Comparison of ENCODE assay signal across 2 cellular contexts in the genomic region with DNA sequence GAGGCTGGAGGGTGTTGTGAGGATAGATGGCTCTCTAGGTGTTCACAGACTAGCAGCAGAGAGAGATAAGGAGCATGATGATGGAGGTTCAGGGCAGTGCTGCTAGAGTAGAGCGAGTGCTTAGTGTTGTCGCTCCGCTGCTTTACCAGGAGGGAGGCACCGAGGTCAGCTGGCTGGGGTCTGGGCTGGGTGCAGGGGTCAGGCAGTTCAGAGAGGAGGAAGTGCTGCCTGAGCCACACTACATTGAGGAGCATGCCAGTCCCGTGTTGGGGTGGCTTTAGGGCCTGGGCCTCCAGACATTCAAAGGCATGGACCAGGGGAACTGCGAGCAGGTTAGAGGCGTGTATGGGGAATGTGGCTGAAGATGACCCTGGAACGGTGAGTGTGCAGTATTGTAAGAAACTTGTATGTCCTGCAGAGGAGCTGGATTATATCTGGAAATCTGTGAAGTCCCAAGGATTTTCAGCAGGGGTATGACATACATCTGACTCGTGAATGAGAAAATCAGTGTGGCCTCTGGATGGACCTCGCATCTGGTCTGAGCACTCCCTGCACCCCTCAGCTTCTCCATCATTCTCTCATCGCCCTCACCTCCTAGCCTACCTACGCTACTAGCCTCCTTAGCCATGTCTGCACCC.
TF ChIP-seq lines count a peak whose summit lies in the region.

No MANE protein-coding gene starts in this region.

TF ChIP-seq in SK-N-SH treated with all-trans-retinoic acid at 6 μM for 48 hours, 23 proteins besides CTCF, POLR2A, EP300 and RAD21 (continued from another document):
- TF ChIP-seq, protein P1, sequence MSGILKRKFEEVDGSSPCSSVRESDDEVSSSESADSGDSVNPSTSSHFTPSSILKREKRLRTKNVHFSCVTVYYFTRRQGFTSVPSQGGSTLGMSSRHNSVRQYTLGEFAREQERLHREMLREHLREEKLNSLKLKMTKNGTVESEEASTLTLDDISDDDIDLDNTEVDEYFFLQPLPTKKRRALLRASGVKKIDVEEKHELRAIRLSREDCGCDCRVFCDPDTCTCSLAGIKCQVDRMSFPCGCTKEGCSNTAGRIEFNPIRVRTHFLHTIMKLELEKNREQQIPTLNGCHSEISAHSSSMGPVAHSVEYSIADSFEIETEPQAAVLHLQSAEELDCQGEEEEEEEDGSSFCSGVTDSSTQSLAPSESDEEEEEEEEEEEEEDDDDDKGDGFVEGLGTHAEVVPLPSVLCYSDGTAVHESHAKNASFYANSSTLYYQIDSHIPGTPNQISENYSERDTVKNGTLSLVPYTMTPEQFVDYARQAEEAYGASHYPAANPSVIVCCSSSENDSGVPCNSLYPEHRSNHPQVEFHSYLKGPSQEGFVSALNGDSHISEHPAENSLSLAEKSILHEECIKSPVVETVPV (CRISPR knock-in tag; IDR thresholded peaks at IDR 0.05), result no peak
- no peak for TF ChIP-seq ZNF70 (CRISPR knock-in tag; IDR thresholded peaks at IDR 0.05)
- no peak for TF ChIP-seq SNAI2 (CRISPR knock-in tag; IDR thresholded peaks at IDR 0.05)
- TF ChIP-seq ZNF8 (CRISPR knock-in tag; IDR thresholded peaks at IDR 0.05), result no peak
- no peak for TF ChIP-seq PPARA (CRISPR knock-in tag; IDR thresholded peaks at IDR 0.05; ENCODE audit: borderline replicate concordance)
- TF ChIP-seq, protein P2, sequence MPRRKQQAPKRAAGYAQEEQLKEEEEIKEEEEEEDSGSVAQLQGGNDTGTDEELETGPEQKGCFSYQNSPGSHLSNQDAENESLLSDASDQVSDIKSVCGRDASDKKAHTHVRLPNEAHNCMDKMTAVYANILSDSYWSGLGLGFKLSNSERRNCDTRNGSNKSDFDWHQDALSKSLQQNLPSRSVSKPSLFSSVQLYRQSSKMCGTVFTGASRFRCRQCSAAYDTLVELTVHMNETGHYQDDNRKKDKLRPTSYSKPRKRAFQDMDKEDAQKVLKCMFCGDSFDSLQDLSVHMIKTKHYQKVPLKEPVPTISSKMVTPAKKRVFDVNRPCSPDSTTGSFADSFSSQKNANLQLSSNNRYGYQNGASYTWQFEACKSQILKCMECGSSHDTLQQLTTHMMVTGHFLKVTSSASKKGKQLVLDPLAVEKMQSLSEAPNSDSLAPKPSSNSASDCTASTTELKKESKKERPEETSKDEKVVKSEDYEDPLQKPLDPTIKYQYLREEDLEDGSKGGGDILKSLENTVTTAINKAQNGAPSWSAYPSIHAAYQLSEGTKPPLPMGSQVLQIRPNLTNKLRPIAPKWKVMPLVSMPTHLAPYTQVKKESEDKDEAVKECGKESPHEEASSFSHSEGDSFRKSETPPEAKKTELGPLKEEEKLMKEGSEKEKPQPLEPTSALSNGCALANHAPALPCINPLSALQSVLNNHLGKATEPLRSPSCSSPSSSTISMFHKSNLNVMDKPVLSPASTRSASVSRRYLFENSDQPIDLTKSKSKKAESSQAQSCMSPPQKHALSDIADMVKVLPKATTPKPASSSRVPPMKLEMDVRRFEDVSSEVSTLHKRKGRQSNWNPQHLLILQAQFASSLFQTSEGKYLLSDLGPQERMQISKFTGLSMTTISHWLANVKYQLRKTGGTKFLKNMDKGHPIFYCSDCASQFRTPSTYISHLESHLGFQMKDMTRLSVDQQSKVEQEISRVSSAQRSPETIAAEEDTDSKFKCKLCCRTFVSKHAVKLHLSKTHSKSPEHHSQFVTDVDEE (CRISPR knock-in tag; IDR thresholded peaks at IDR 0.05), result no peak
TF ChIP-seq in SK-N-SH treated with all-trans-retinoic acid at 6 μM for 48 hours: peak in this region for 0.

TF ChIP-seq in SK-N-SH, 30 proteins besides CTCF, POLR2A, EP300 and RAD21 (continued from another document):
- no peak for TF ChIP-seq FOSL2 (IDR thresholded peaks at IDR 0.05; ENCODE audit: borderline replicate concordance, low read depth)
- TF ChIP-seq TAF1 (IDR thresholded peaks at IDR 0.05; ENCODE audit: borderline replicate concordance, low read depth, low read length), result no peak
- no peak for TF ChIP-seq TEAD4 (IDR thresholded peaks at IDR 0.05; ENCODE audit: borderline replicate concordance, insufficient read depth)
- TF ChIP-seq, protein P3, sequence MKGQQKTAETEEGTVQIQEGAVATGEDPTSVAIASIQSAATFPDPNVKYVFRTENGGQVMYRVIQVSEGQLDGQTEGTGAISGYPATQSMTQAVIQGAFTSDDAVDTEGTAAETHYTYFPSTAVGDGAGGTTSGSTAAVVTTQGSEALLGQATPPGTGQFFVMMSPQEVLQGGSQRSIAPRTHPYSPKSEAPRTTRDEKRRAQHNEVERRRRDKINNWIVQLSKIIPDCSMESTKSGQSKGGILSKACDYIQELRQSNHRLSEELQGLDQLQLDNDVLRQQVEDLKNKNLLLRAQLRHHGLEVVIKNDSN (IDR thresholded peaks at IDR 0.05; ENCODE audit: borderline replicate concordance, low read depth), result no peak
- TF ChIP-seq YY1 (IDR thresholded peaks at IDR 0.05; ENCODE audit: low read depth), result no peak
- no peak for TF ChIP-seq MEF2A (IDR thresholded peaks at IDR 0.05; ENCODE audit: borderline replicate concordance, low read depth)
- TF ChIP-seq, protein P4, sequence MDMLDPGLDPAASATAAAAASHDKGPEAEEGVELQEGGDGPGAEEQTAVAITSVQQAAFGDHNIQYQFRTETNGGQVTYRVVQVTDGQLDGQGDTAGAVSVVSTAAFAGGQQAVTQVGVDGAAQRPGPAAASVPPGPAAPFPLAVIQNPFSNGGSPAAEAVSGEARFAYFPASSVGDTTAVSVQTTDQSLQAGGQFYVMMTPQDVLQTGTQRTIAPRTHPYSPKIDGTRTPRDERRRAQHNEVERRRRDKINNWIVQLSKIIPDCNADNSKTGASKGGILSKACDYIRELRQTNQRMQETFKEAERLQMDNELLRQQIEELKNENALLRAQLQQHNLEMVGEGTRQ (IDR thresholded peaks at IDR 0.05; ENCODE audit: borderline replicate concordance, low read depth, low read length), result no peak
- TF ChIP-seq, protein P5, sequence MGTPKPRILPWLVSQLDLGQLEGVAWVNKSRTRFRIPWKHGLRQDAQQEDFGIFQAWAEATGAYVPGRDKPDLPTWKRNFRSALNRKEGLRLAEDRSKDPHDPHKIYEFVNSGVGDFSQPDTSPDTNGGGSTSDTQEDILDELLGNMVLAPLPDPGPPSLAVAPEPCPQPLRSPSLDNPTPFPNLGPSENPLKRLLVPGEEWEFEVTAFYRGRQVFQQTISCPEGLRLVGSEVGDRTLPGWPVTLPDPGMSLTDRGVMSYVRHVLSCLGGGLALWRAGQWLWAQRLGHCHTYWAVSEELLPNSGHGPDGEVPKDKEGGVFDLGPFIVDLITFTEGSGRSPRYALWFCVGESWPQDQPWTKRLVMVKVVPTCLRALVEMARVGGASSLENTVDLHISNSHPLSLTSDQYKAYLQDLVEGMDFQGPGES (IDR thresholded peaks at IDR 0.05; ENCODE audit: low read depth, low read length), result no peak
- TF ChIP-seq EZH2phosphoT487 (IDR thresholded peaks at IDR 0.05; ENCODE audit: borderline replicate concordance, low read depth), result no peak
- no peak for TF ChIP-seq POLR2AphosphoS5 (IDR thresholded peaks at IDR 0.05; ENCODE audit: low read depth, low read length)
- TF ChIP-seq MXI1 (IDR thresholded peaks at IDR 0.05; ENCODE audit: low read depth, low read length), result no peak
- TF ChIP-seq ELF1 (IDR thresholded peaks at IDR 0.05), result no peak
